Comparison of ENCODE assay signal across 9 cellular contexts in the genomic region with DNA sequence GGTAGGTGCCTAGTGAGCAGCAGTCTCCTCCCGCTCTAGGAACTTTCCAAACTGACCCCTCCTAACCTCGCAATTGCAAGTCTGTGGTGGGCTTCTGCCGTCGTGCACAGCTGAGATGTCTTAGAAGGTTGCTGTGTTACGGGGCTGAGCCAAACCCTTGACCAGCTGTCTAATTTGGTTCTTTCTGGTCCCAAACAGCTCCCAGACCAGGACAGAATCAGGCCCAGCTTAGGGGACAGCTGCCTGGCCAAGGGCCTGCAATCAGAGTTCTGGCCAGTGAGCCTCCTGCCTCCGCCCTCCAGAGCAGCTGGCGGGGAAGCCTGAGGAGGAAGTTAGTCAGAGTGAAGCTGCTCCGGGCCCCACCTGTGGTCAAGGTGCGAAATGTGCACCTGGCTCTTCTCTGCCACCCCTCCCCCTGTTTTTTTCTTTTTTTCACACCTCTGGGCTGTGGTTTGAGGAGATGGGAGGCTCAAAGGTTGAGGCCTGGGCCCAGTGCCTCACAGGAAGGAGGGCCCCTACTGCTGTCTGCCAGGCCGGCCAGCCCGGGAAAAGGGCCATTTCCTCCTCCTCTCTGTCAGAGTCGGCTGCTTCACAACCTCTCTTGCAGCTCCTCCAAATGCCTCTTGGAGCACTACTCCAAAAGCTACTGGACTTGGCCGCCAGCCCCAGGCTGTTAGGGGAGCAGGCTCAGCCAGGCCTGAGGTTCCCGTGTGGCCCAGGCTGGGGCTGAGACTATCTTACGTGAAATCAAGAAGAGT. TPM values are rescaled to one million over a fixed set of nuclear protein-coding genes. Genes with fewer than 3 reads are reported as not detected.
DNase-seq lines count a peak whose midpoint lies in the region; ATAC-seq and TF ChIP-seq lines count a peak whose summit lies in the region.
"Had no signal": no experiment of that assay in that cellular context is flagged by ENCODE, and none has a peak within 500 bp of the region (broad histone marks: within the 10 kb centered on the region; RNA-seq: fewer than 3 reads in every experiment).

No MANE protein-coding gene starts in this region.

- H4K8ac ChIP-seq in H9 (replicated peaks; ENCODE audit: insufficient read length, low read depth, low read length) = no peak overlapping the region
- no peak overlapping the region for H4K8ac ChIP-seq in mesendoderm (ENCODE audit: low read depth, low read length)

- no CpG with 5 or more reads among the region's 15 CpGs for WGBS in H9 (ENCODE audit: extremely low coverage, insufficient read length, low lambda C conversion rate)
- no CpG with 5 or more reads among the region's 15 CpGs for WGBS in mesendoderm (ENCODE audit: extremely low coverage, insufficient coverage, low lambda C conversion rate)

- peaks cover 32% of the 10 kb centered on the region for H3K9me3 ChIP-seq in H9 (ENCODE audit: control insufficient read depth, low read depth, low read length)

- H2BK15ac ChIP-seq in H9 (ENCODE audit: low read depth, low read length) (no peak overlapping the region), mesendoderm (replicated peaks; ENCODE audit: low read depth) (no peak overlapping the region)

- POLR2A ChIA-PET in activated CD8-positive, alpha-beta T cell treated with anti-CD3 and anti-CD28 coated beads, Interleukin-2, amount 10 ng/mL, durations not matched to agents 7 days and 5 days (lab: Charles Lee) = interaction anchor here (0.9 to 3.1 kb wide), 7 partner anchors 8 to 257 kb away, joined by 3 to 21 read pairs (median 4); a partner anchor contains a TSS

- no peak overlapping the region for H2AK5ac ChIP-seq in H9 (ENCODE audit: insufficient read length, low read length)
- H2AK5ac ChIP-seq in mesendoderm (ENCODE audit: low read length) = no peak overlapping the region

- H2BK12ac ChIP-seq in H9 (ENCODE audit: insufficient read length, low read depth, low read length) = no peak overlapping the region

- no peak overlapping the region for H4K91ac ChIP-seq in H9 (ENCODE audit: insufficient read length, low read depth, low read length)

- peak; percentile 68 for ATAC-seq in activated CD8-positive, alpha-beta T cell treated with anti-CD3 and anti-CD28 coated beads, Interleukin-2, amount 10 ng/mL, durations not matched to agents 7 days and 5 days
- ATAC-seq in stimulated activated effector memory CD8-positive, alpha-beta T cell treated with anti-CD3 and anti-CD28 coated beads, Interleukin-12 subunit alpha, Interleukin-12 subunit beta, amount 100 ng/mL, for 72 hours = peak; percentile 70

- H3K18ac ChIP-seq in H9 (ENCODE audit: insufficient read length, low read depth, low read length) (no peak overlapping the region), mesendoderm (ENCODE audit: low read length) (no peak overlapping the region)

- H3K9me3 Mint-ChIP-seq in H9 = peaks cover 70 to 82% of the 10 kb centered on the region in 2 experiments
- no peaks in the 10 kb centered on the region for H3K9me3 Mint-ChIP-seq in activated CD8-positive, alpha-beta T cell treated with anti-CD3 and anti-CD28 coated beads, Interleukin-2, amount 10 ng/mL, durations not matched to agents 7 days and 5 days (ENCODE audit: insufficient read depth)
- H3K9me3 Mint-ChIP-seq in stimulated activated effector memory CD8-positive, alpha-beta T cell treated with anti-CD3 and anti-CD28 coated beads, Interleukin-12 subunit alpha, Interleukin-12 subunit beta, amount 100 ng/mL, for 72 hours = no peaks in the 10 kb centered on the region

- H2BK5ac ChIP-seq in H9 (ENCODE audit: insufficient read length, low read length) (no peak overlapping the region), mesendoderm (ENCODE audit: low read length) (no peak overlapping the region)

- H3K27ac ChIP-seq in H9 (ENCODE audit: insufficient read length, low read depth, low read length) (no peak overlapping the region), mesendoderm (ENCODE audit: low read depth, low read length) (peak overlapping the region; percentile 59)

- no peak for TF ChIP-seq POLR2A in NB4 (IDR thresholded peaks at IDR 0.05; ENCODE audit: extremely low read depth, insufficient read length)

- H2BK120ac ChIP-seq in H9 (ENCODE audit: low read depth, low read length, poor library complexity, severe bottlenecking) (no peak overlapping the region), mesendoderm (ENCODE audit: low read depth, low read length) (no peak overlapping the region)

- H4K20me1 ChIP-seq in H9 (ENCODE audit: control insufficient read depth, insufficient read depth, insufficient read length) = no peaks in the 10 kb centered on the region

- H3K4me2 ChIP-seq in H9 (ENCODE audit: insufficient read depth, insufficient read length, low read length) = no peak overlapping the region
- H3K4me2 ChIP-seq in mesendoderm (ENCODE audit: low read length) = no peak overlapping the region

- no peaks in the 10 kb centered on the region for H3K27me3 Mint-ChIP-seq in H9 (ENCODE audit: low read depth)
- no peaks in the 10 kb centered on the region for H3K27me3 Mint-ChIP-seq in activated CD8-positive, alpha-beta T cell treated with anti-CD3 and anti-CD28 coated beads, Interleukin-2, amount 10 ng/mL, durations not matched to agents 7 days and 5 days (ENCODE audit: low read depth)

- H3K4ac ChIP-seq in H9 (ENCODE audit: low read depth, low read length) (no peak overlapping the region), mesendoderm (ENCODE audit: low read depth, low read length) (no peak overlapping the region)

- H3K23ac ChIP-seq in H9 (ENCODE audit: insufficient read length, low read depth, low read length) (no peak overlapping the region), mesendoderm (ENCODE audit: low read length) (no peak overlapping the region)

- H3K4me3 Mint-ChIP-seq in H9 = no peak overlapping the region
- peak overlapping the region; percentile 70 for H3K4me3 Mint-ChIP-seq in activated CD8-positive, alpha-beta T cell treated with anti-CD3 and anti-CD28 coated beads, Interleukin-2, amount 10 ng/mL, durations not matched to agents 7 days and 5 days
- H3K4me3 Mint-ChIP-seq in stimulated activated effector memory CD8-positive, alpha-beta T cell treated with anti-CD3 and anti-CD28 coated beads, Interleukin-12 subunit alpha, Interleukin-12 subunit beta, amount 100 ng/mL, for 72 hours = peak overlapping the region; percentile 71

- no peak overlapping the region for H2AFZ ChIP-seq in H9 (ENCODE audit: low read length)

- H3K36me3 ChIP-seq in mesendoderm (ENCODE audit: control insufficient read depth, insufficient read depth, low read length) = no peaks in the 10 kb centered on the region

- H3K79me2 ChIP-seq in H9 (ENCODE audit: insufficient read depth, low read length) = no peaks in the 10 kb centered on the region
- H3K79me2 ChIP-seq in mesendoderm (ENCODE audit: control insufficient read depth, insufficient read depth, low read length) = no peaks in the 10 kb centered on the region

- no peaks in the 10 kb centered on the region for H3K79me1 ChIP-seq in H9 (ENCODE audit: insufficient read depth, low read depth, low read length, poor library complexity, severe bottlenecking)
- H3K79me1 ChIP-seq in mesendoderm (ENCODE audit: low read length) = no peaks in the 10 kb centered on the region

- H3K14ac ChIP-seq in H9 (ENCODE audit: insufficient read depth, low read length) = no peak overlapping the region

- TF ChIP-seq CTCF in GM10266 (IDR thresholded peaks at IDR 0.05; ENCODE audit: control insufficient read depth, insufficient read depth, low read depth, missing control alignments) (no peak), H9 (conservative IDR thresholded peaks at IDR 0.05) (peak; percentile 32; the same call in 2 of the 3 replicates), NB4 (IDR thresholded peaks at IDR 0.05; ENCODE audit: low read depth, low read length) (peak; percentile 8)

- no peak overlapping the region for H4K5ac ChIP-seq in H9 (ENCODE audit: insufficient read length, low read depth, low read length)
- H4K5ac ChIP-seq in mesendoderm (ENCODE audit: low read length) = no peak overlapping the region

- CTCF ChIA-PET in activated CD8-positive, alpha-beta T cell treated with anti-CD3 and anti-CD28 coated beads, Interleukin-2, amount 10 ng/mL, durations not matched to agents 7 days and 5 days (lab: Charles Lee) = interaction anchor here (1.0 to 9.6 kb wide), 11 partner anchors 8 to 89 kb away, joined by 3 to 56 read pairs (median 7); a partner anchor contains a TSS

- H3K4me3 ChIP-seq in NB4 (ENCODE audit: low read depth, low read length) (no peak overlapping the region), mesendoderm (ENCODE audit: low read length) (no peak overlapping the region)

- H3K4me1 Mint-ChIP-seq in H9 = peaks cover 2 to 13% of the 10 kb centered on the region in 2 experiments; a peak in 1 of 4 replicates
- peaks cover 70% of the 10 kb centered on the region for H3K4me1 Mint-ChIP-seq in activated CD8-positive, alpha-beta T cell treated with anti-CD3 and anti-CD28 coated beads, Interleukin-2, amount 10 ng/mL, durations not matched to agents 7 days and 5 days (ENCODE audit: low read depth)
- H3K4me1 Mint-ChIP-seq in stimulated activated effector memory CD8-positive, alpha-beta T cell treated with anti-CD3 and anti-CD28 coated beads, Interleukin-12 subunit alpha, Interleukin-12 subunit beta, amount 100 ng/mL, for 72 hours = peaks cover 55% of the 10 kb centered on the region

- H3T11ph ChIP-seq in H9 (ENCODE audit: low read length) = no peak overlapping the region

- H3K9ac ChIP-seq in H9 (ENCODE audit: extremely low read depth, insufficient read length, low read length) (no peak overlapping the region), mesendoderm (ENCODE audit: low read length) (peak overlapping the region; percentile 44)

- peaks cover 0 to 6% (median 2%) of the 10 kb centered on the region in 3 experiments; a peak in 4 of 7 replicates for H3K36me3 Mint-ChIP-seq in H9 (ENCODE audit: insufficient read depth in 1 of 3, low read depth in 3 of 3)
- peaks cover 17% of the 10 kb centered on the region for H3K36me3 Mint-ChIP-seq in activated CD8-positive, alpha-beta T cell treated with anti-CD3 and anti-CD28 coated beads, Interleukin-2, amount 10 ng/mL, durations not matched to agents 7 days and 5 days (ENCODE audit: low read depth)
- peaks cover 22% of the 10 kb centered on the region for H3K36me3 Mint-ChIP-seq in stimulated activated effector memory CD8-positive, alpha-beta T cell treated with anti-CD3 and anti-CD28 coated beads, Interleukin-12 subunit alpha, Interleukin-12 subunit beta, amount 100 ng/mL, for 72 hours

- H3K56ac ChIP-seq in H9 (ENCODE audit: insufficient read length, low read depth, low read length) = no peak overlapping the region
- H3K56ac ChIP-seq in mesendoderm (ENCODE audit: low read length) = peak overlapping the region; percentile 34

- DNase-seq in GM10266 (ENCODE audit: extremely low spot score) = peak; percentile 49
- peak; percentile 75 for DNase-seq in H9
- DNase-seq in NB4 (ENCODE audit: low read depth) = peak; percentile 78
- DNase-seq in activated CD8-positive, alpha-beta T cell treated with anti-CD3 and anti-CD28 coated beads, Interleukin-2, amount 10 ng/mL, durations not matched to agents 7 days and 5 days = peak; percentile 82
- DNase-seq in ecto neural progenitor cell (ENCODE audit: low spot score) = peak; percentile 53
- DNase-seq in mesendoderm = peak; percentile 90
- DNase-seq in stimulated activated effector memory CD8-positive, alpha-beta T cell treated with anti-CD3 and anti-CD28 coated beads, Interleukin-12 subunit alpha, Interleukin-12 subunit beta, amount 100 ng/mL, for 72 hours (ENCODE audit: low spot score in 2 of 2) = peak in 1 of 2 donors; percentile 77
- no peak for DNase-seq in NCI-H146 (lab: John Stamatoyannopoulos, UW)

- no peaks in the 10 kb centered on the region for H3K27me3 ChIP-seq in H9 (ENCODE audit: insufficient read depth, low read length)
- H3K27me3 ChIP-seq in mesendoderm (ENCODE audit: insufficient read depth, low read length, poor library complexity) = no peaks in the 10 kb centered on the region

- no peak overlapping the region for H2BK20ac ChIP-seq in H9 (ENCODE audit: low read depth, low read length, poor library complexity, severe bottlenecking)

- H3K23me2 ChIP-seq in H9 (ENCODE audit: insufficient read length, low read depth, low read length, poor library complexity, severe bottlenecking) = no peaks in the 10 kb centered on the region

- H3K4me1 ChIP-seq in H9 (ENCODE audit: insufficient read depth, low read length) (no peaks in the 10 kb centered on the region), mesendoderm (ENCODE audit: control insufficient read depth, low read depth, low read length) (no peaks in the 10 kb centered on the region)

- no peak overlapping the region for H3K27ac Mint-ChIP-seq in H9
- H3K27ac Mint-ChIP-seq in activated CD8-positive, alpha-beta T cell treated with anti-CD3 and anti-CD28 coated beads, Interleukin-2, amount 10 ng/mL, durations not matched to agents 7 days and 5 days = peak overlapping the region; percentile 91
- peak overlapping the region; percentile 97 for H3K27ac Mint-ChIP-seq in stimulated activated effector memory CD8-positive, alpha-beta T cell treated with anti-CD3 and anti-CD28 coated beads, Interleukin-12 subunit alpha, Interleukin-12 subunit beta, amount 100 ng/mL, for 72 hours

RNA-seq across cellular contexts. Expression of a gene that starts 4.2 kb away (rescaled TPM):
- total RNA-seq in H9 (2021) = not detected in 2 replicates
- total RNA-seq in activated CD8-positive, alpha-beta T cell treated with anti-CD3 and anti-CD28 coated beads, Interleukin-2, amount 10 ng/mL, durations not matched to agents 7 days and 5 days = 100 to 1,000 TPM; 141 to 145 TPM
- 0.03 TPM for polyA plus RNA-seq in mesendoderm (2013, experiment 1 of 2)
- polyA plus RNA-seq in mesendoderm (2013, experiment 2 of 2) = not detected
- total RNA-seq: epithelial cell of proximal tubule had no signal

RNA-seq across cellular contexts. Expression of a gene that starts 44.3 kb away (rescaled TPM):
- 0.48 and 0.96 TPM in 2 replicates for total RNA-seq in H9 (2021)
- total RNA-seq in activated CD8-positive, alpha-beta T cell treated with anti-CD3 and anti-CD28 coated beads, Interleukin-2, amount 10 ng/mL, durations not matched to agents 7 days and 5 days = 1 to 10 TPM; 6.5 to 6.6 TPM
- polyA plus RNA-seq in mesendoderm (2013, experiment 1 of 2) = 1.1 TPM
- 0.97 TPM for polyA plus RNA-seq in mesendoderm (2013, experiment 2 of 2)

Comparison
In these comparisons a context has a peak if more than half of its experiments do, and no peak if none do; other contexts are left out.
1. H3K27ac Mint-ChIP-seq: peak in activated CD8-positive, alpha-beta T cell treated with anti-CD3 and anti-CD28 coated beads, Interleukin-2, amount 10 ng/mL, durations not matched to agents 7 days and 5 days (single experiment) and stimulated activated effector memory CD8-positive, alpha-beta T cell treated with anti-CD3 and anti-CD28 coated beads, Interleukin-12 subunit alpha, Interleukin-12 subunit beta, amount 100 ng/mL, for 72 hours (single experiment); none in H9 (0 of 3).
2. H3K4me3 Mint-ChIP-seq: peak in activated CD8-positive, alpha-beta T cell treated with anti-CD3 and anti-CD28 coated beads, Interleukin-2, amount 10 ng/mL, durations not matched to agents 7 days and 5 days (single experiment) and stimulated activated effector memory CD8-positive, alpha-beta T cell treated with anti-CD3 and anti-CD28 coated beads, Interleukin-12 subunit alpha, Interleukin-12 subunit beta, amount 100 ng/mL, for 72 hours (single experiment); none in H9 (0 of 2).
3. RNA of a gene that starts 4.2 kb away (total RNA-seq): 141 to 145 TPM in activated CD8-positive, alpha-beta T cell treated with anti-CD3 and anti-CD28 coated beads, Interleukin-2, amount 10 ng/mL, durations not matched to agents 7 days and 5 days; not detected in H9; every median in the first group is over 100 times any median in the second.